Comparison of ENCODE assay signal across 1 cellular context in genomic region chr19:35013047-35013819, GRCh38.
A peak's percentile ranks its signal among the peaks of the same experiment; 100 is the strongest.
TF ChIP-seq lines count a peak whose summit lies in the region.

No MANE protein-coding gene starts in this region.

TF ChIP-seq in WTC11, 78 proteins besides CTCF, POLR2A, EP300 and RAD21 (continued from another document):
- TF ChIP-seq, protein P1, sequence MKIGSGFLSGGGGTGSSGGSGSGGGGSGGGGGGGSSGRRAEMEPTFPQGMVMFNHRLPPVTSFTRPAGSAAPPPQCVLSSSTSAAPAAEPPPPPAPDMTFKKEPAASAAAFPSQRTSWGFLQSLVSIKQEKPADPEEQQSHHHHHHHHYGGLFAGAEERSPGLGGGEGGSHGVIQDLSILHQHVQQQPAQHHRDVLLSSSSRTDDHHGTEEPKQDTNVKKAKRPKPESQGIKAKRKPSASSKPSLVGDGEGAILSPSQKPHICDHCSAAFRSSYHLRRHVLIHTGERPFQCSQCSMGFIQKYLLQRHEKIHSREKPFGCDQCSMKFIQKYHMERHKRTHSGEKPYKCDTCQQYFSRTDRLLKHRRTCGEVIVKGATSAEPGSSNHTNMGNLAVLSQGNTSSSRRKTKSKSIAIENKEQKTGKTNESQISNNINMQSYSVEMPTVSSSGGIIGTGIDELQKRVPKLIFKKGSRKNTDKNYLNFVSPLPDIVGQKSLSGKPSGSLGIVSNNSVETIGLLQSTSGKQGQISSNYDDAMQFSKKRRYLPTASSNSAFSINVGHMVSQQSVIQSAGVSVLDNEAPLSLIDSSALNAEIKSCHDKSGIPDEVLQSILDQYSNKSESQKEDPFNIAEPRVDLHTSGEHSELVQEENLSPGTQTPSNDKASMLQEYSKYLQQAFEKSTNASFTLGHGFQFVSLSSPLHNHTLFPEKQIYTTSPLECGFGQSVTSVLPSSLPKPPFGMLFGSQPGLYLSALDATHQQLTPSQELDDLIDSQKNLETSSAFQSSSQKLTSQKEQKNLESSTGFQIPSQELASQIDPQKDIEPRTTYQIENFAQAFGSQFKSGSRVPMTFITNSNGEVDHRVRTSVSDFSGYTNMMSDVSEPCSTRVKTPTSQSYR (CRISPR knock-in tag; IDR thresholded peaks at IDR 0.05): no peak
- TF ChIP-seq, protein P2, sequence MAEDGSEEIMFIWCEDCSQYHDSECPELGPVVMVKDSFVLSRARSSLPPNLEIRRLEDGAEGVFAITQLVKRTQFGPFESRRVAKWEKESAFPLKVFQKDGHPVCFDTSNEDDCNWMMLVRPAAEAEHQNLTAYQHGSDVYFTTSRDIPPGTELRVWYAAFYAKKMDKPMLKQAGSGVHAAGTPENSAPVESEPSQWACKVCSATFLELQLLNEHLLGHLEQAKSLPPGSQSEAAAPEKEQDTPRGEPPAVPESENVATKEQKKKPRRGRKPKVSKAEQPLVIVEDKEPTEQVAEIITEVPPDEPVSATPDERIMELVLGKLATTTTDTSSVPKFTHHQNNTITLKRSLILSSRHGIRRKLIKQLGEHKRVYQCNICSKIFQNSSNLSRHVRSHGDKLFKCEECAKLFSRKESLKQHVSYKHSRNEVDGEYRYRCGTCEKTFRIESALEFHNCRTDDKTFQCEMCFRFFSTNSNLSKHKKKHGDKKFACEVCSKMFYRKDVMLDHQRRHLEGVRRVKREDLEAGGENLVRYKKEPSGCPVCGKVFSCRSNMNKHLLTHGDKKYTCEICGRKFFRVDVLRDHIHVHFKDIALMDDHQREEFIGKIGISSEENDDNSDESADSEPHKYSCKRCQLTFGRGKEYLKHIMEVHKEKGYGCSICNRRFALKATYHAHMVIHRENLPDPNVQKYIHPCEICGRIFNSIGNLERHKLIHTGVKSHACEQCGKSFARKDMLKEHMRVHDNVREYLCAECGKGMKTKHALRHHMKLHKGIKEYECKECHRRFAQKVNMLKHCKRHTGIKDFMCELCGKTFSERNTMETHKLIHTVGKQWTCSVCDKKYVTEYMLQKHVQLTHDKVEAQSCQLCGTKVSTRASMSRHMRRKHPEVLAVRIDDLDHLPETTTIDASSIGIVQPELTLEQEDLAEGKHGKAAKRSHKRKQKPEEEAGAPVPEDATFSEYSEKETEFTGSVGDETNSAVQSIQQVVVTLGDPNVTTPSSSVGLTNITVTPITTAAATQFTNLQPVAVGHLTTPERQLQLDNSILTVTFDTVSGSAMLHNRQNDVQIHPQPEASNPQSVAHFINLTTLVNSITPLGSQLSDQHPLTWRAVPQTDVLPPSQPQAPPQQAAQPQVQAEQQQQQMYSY (CRISPR knock-in tag; IDR thresholded peaks at IDR 0.05): no peak
- TF ChIP-seq ZNF671 (CRISPR knock-in tag; IDR thresholded peaks at IDR 0.05): no peak
- no peak for TF ChIP-seq KAT7 (CRISPR knock-in tag; IDR thresholded peaks at IDR 0.05; ENCODE audit: borderline replicate concordance)
- 0 out of 2 replicates have a peak, but pooled peaks have one; percentile 18 for TF ChIP-seq FOXP1 (CRISPR knock-in tag; IDR thresholded peaks at IDR 0.05; ENCODE audit: borderline replicate concordance)
